Comparison of ENCODE assay signal across 1 cellular context in the genomic region with DNA sequence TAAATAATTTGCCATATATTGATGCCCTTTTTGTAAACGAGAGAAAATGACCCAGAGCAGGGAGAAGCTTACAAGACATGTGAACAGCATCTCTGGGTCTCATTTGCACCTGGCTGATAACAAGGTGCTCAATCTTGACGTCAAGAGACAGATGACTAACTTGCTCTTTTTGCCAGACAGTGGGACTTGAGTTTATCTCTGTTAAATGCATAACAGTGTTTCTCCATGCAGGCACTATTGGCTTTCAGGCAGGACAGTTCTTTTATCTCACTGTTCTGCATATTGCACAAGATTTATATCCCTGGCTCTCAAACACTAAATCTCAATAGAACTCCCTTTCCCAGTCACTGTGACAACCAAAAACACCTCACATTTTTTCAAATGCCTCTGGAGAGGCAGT.
A peak's percentile ranks its signal among the peaks of the same experiment; 100 is the strongest.
TF ChIP-seq lines count a peak whose summit lies in the region.

No MANE protein-coding gene starts in this region.

TF ChIP-seq in HEK293T, 16 proteins besides CTCF, POLR2A, EP300 and RAD21 (continued from another document):
- TF ChIP-seq, protein P1, sequence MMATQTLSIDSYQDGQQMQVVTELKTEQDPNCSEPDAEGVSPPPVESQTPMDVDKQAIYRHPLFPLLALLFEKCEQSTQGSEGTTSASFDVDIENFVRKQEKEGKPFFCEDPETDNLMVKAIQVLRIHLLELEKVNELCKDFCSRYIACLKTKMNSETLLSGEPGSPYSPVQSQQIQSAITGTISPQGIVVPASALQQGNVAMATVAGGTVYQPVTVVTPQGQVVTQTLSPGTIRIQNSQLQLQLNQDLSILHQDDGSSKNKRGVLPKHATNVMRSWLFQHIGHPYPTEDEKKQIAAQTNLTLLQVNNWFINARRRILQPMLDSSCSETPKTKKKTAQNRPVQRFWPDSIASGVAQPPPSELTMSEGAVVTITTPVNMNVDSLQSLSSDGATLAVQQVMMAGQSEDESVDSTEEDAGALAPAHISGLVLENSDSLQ (IDR thresholded peaks at IDR 0.05) = peak; percentile 67
- TF ChIP-seq L3MBTL2 (conservative IDR thresholded peaks at IDR 0.05) = no peak
